8 cellular contexts compared by ENCODE assay signal in genomic region chr13:102597029-102598015, GRCh38.
A peak's percentile ranks its signal among the peaks of the same experiment; 100 is the strongest.
DNase-seq lines count a peak whose midpoint lies in the region; ATAC-seq and TF ChIP-seq lines count a peak whose summit lies in the region.

No MANE protein-coding gene starts in this region.

- ATAC-seq in GM19397 (IDR thresholded peaks at IDR 0.05; ENCODE audit: unreplicated experiment), result peak; percentile 22
- peak; percentile 12 for ATAC-seq in HG03439 (IDR thresholded peaks at IDR 0.05; ENCODE audit: unreplicated experiment)

- peak overlapping the region; percentile 54 for H3K27ac ChIP-seq in SU-DHL-6 (ENCODE audit: low read depth, low read length)
- peak overlapping the region; percentile 76 for H3K27ac ChIP-seq in caudate nucleus (ENCODE audit: low read depth, low read length)
- H3K27ac ChIP-seq in layer of hippocampus (ENCODE audit: low read depth, low read length), result peak overlapping the region; percentile 90

- H4K20me1 ChIP-seq in SU-DHL-6 (ENCODE audit: low read depth, low read length), result peaks cover 29% of the 10 kb centered on the region

- H3K27me3 ChIP-seq in SU-DHL-6 (ENCODE audit: low read length), result no peaks in the 10 kb centered on the region
- no peaks in the 10 kb centered on the region for H3K27me3 ChIP-seq in layer of hippocampus (ENCODE audit: control insufficient read depth, insufficient read depth, low read length)

- H3K79me2 ChIP-seq in SU-DHL-6 (ENCODE audit: insufficient read depth, low read length), result peaks cover 62% of the 10 kb centered on the region

- no peak for TF ChIP-seq CTCF in SU-DHL-6 (IDR thresholded peaks at IDR 0.05; ENCODE audit: insufficient read depth, low read length, poor library complexity, severe bottlenecking)

- no peaks in the 10 kb centered on the region; the same call in 1 of the 2 replicates for H3K36me3 ChIP-seq in SU-DHL-6 (ENCODE audit: low read length)

- peaks cover 27% of the 10 kb centered on the region for H3F3A ChIP-seq in SU-DHL-6 (ENCODE audit: insufficient read depth)

- H3K4me3 ChIP-seq in SU-DHL-6 (ENCODE audit: insufficient read depth, low read length, poor library complexity, severe bottlenecking), result peak overlapping the region; percentile 76

- DNase-seq in COLO668 (lab: John Stamatoyannopoulos, UW; ENCODE audit: unreplicated experiment) (peak; percentile 57), caudate nucleus (lab: John Stamatoyannopoulos, UW) (peak in 10 of 61 donors; percentile 5 to 65 (median 32)), NCI-H187 treated with DMSO at 0.1 percent for 48 hours (lab: John Stamatoyannopoulos, UW) (no peak)
- peak; percentile 43 for DNase-seq in stimulated activated CD8-positive, alpha-beta memory T cell treated with anti-CD3 and anti-CD28 coated beads, Interleukin-4, amount 100 ng/mL, for 48 hours

- H3K9ac ChIP-seq in SU-DHL-6 (ENCODE audit: low read length), result peak overlapping the region; percentile 94

- H3K9me2 ChIP-seq in SU-DHL-6 (replicated peaks; ENCODE audit: insufficient read depth, low read length), result no peaks in the 10 kb centered on the region

- H3K4me2 ChIP-seq in SU-DHL-6 (ENCODE audit: low read depth, low read length, poor library complexity, severe bottlenecking), result peak overlapping the region; percentile 98

- H3K9me3 ChIP-seq in SU-DHL-6 (ENCODE audit: insufficient read depth, low read length), result no peaks in the 10 kb centered on the region

- H2AFZ ChIP-seq in SU-DHL-6 (ENCODE audit: low read depth, low read length, severe bottlenecking), result no peak overlapping the region
